Comparison of ENCODE assay signal across 9 cellular contexts in the genomic region with DNA sequence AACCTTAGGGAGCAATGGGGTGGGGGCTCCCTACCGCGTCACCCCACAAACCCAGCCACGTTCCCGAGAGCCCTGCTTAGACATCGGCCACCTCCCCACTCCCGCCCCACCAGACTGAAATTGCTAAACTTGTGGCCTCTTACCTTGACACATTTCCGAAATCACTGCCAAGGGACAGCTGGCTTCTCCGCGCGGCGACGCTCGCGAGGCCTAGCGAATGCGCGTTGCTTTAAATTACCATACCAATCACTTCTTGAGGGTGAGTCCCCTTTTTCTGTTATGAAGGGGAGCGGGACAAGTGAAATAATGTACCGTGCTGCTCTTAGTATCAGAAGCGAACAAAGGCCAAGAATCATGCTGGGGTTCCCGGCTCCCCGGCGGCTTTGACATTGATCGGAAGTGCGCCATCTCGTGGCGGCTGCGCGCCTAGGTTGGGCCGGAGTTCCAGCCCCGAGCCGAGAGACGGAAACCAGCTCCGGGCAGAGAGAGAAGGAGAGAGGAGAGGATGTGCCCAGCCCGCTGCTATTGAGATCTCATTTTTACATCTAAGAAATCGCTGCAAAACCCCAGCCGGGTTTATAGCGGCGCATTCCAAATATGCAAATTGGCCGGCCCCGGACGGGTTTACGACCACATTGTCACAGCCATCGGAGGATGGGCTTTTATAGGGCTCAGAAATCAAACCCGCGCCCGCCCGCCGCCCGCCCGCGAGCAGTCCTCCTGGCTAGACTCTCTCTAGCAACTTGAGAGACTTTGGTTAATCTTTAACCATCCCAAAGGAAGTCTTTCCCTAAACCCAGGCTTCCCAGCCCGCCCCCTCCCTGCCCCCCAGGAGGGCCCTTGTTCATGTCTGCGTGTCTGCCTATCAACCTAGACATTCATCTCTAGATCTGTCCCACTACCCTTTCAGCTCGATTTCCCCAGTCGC. TPM values are rescaled to one million over a fixed set of nuclear protein-coding genes. Genes with fewer than 3 reads are reported as not detected.
DNase-seq lines count a peak whose midpoint lies in the region; ATAC-seq, FAIRE-seq and TF ChIP-seq lines count a peak whose summit lies in the region.
"Had no signal": no experiment of that assay in that cellular context is flagged by ENCODE, and none has a peak within 500 bp of the region (broad histone marks: within the 10 kb centered on the region; RNA-seq: fewer than 3 reads in every experiment).

No MANE protein-coding gene starts in this region.

- H3K27me3 Mint-ChIP-seq in activated CD8-positive, alpha-beta T cell treated with anti-CD3 and anti-CD28 coated beads for 36 hours: peaks cover 68% of the 10 kb centered on the region

- peak; percentile 78 for ATAC-seq in activated CD8-positive, alpha-beta T cell treated with anti-CD3 and anti-CD28 coated beads for 36 hours
- ATAC-seq in HG03045 (IDR thresholded peaks at IDR 0.05; ENCODE audit: unreplicated experiment) (no peak), HG03460 (IDR thresholded peaks at IDR 0.05; ENCODE audit: unreplicated experiment) (no peak)

- CTCF ChIA-PET in activated CD8-positive, alpha-beta T cell treated with anti-CD3 and anti-CD28 coated beads for 36 hours (lab: Charles Lee): interaction anchor here (0.6 to 10.4 kb wide), 37 partner anchors 9 to 1287 kb away, joined by 3 to 61 read pairs (median 4); a partner anchor contains a TSS

- H3K4me1 Mint-ChIP-seq in activated CD8-positive, alpha-beta T cell treated with anti-CD3 and anti-CD28 coated beads for 36 hours (ENCODE audit: low read depth): peaks cover 5% of the 10 kb centered on the region

- H3K4me3 Mint-ChIP-seq in activated CD8-positive, alpha-beta T cell treated with anti-CD3 and anti-CD28 coated beads for 36 hours: no peak overlapping the region
- H3K4me3 Mint-ChIP-seq: T-helper 1 cell treated with Interleukin-12 subunit alpha and Interleukin-12 subunit beta and Interleukin-4 antibody, amounts not matched to agents 30 μg/mL and 1 μg/mL, for 36 hours had no signal

- peak overlapping the region; percentile 96 for H3K27ac ChIP-seq in mucosa of rectum (ENCODE audit: low read depth in 2 of 2, low read length in 2 of 2)
- peak overlapping the region; percentile 98 for H3K27ac ChIP-seq in subcutaneous abdominal adipose tissue (ENCODE audit: low read depth, low read length)

- intact Hi-C loops in activated CD8-positive, alpha-beta T cell treated with anti-CD3 and anti-CD28 coated beads for 36 hours (cut with micrococcal nuclease): no loop called here

- H3K27me3 ChIP-seq in MG63: no peaks in the 10 kb centered on the region
- H3K27me3 ChIP-seq in mucosa of rectum (ENCODE audit: control insufficient read depth in 2 of 2, insufficient read depth in 2 of 2, low read length in 2 of 2): peaks cover 2 to 18% of the 10 kb centered on the region in 2 donors
- peaks cover 0 to 38% (median 24%) of the 10 kb centered on the region in 5 donors for H3K27me3 ChIP-seq in subcutaneous abdominal adipose tissue (ENCODE audit: control insufficient read depth in 5 of 5, insufficient read depth in 4 of 5, low read length in 5 of 5)

- peak; percentile 94 for DNase-seq in ELR (ENCODE audit: low read depth)
- DNase-seq in MG63: peak; percentile 81
- peak; percentile 73 for DNase-seq in activated CD8-positive, alpha-beta T cell treated with anti-CD3 and anti-CD28 coated beads for 36 hours

- H3K36me3 ChIP-seq in MG63: peaks cover 10% of the 10 kb centered on the region
- H3K36me3 ChIP-seq in mucosa of rectum (ENCODE audit: control insufficient read depth in 2 of 2, insufficient read depth in 2 of 2, low read length in 2 of 2): no peaks in the 10 kb centered on the region
- no peaks in the 10 kb centered on the region for H3K36me3 ChIP-seq in subcutaneous abdominal adipose tissue (ENCODE audit: control insufficient read depth in 5 of 5, insufficient read depth in 5 of 5, low read length in 5 of 5)

- H3K9me3 ChIP-seq in MG63 (no peaks in the 10 kb centered on the region), mucosa of rectum (ENCODE audit: control insufficient read depth in 2 of 2, low read length in 2 of 2) (no peaks in the 10 kb centered on the region), subcutaneous abdominal adipose tissue (ENCODE audit: control insufficient read depth in 5 of 5, low read length in 5 of 5) (no peaks in the 10 kb centered on the region)

- H3K36me3 Mint-ChIP-seq in activated CD8-positive, alpha-beta T cell treated with anti-CD3 and anti-CD28 coated beads for 36 hours (ENCODE audit: low read depth): no peaks in the 10 kb centered on the region

- no peak overlapping the region for H3K27ac Mint-ChIP-seq in activated CD8-positive, alpha-beta T cell treated with anti-CD3 and anti-CD28 coated beads for 36 hours
- H3K27ac Mint-ChIP-seq: T-helper 1 cell treated with Interleukin-12 subunit alpha and Interleukin-12 subunit beta and Interleukin-4 antibody, amounts not matched to agents 30 μg/mL and 1 μg/mL, for 36 hours had no signal

- no peaks in the 10 kb centered on the region for H3K9me3 Mint-ChIP-seq in activated CD8-positive, alpha-beta T cell treated with anti-CD3 and anti-CD28 coated beads for 36 hours
- H3K9me3 Mint-ChIP-seq: T-helper 1 cell treated with Interleukin-12 subunit alpha and Interleukin-12 subunit beta and Interleukin-4 antibody, amounts not matched to agents 30 μg/mL and 1 μg/mL, for 36 hours had no signal

- H3K4me3 ChIP-seq in MG63: peak overlapping the region; percentile 51
- peak overlapping the region; percentile 64 to 79 for H3K4me3 ChIP-seq in mucosa of rectum (ENCODE audit: low read length in 2 of 2)
- peak overlapping the region; percentile 19 to 63 (median 60) for H3K4me3 ChIP-seq in subcutaneous abdominal adipose tissue (ENCODE audit: low read depth in 1 of 5, low read length in 5 of 5)

- H3K9ac ChIP-seq in mucosa of rectum (ENCODE audit: low read depth in 1 of 2, low read length in 2 of 2) (peak overlapping the region; percentile 92 to 96), subcutaneous abdominal adipose tissue (ENCODE audit: low read length in 5 of 5) (peak overlapping the region; percentile 23 to 73 (median 45))

- H3K4me1 ChIP-seq in mucosa of rectum (ENCODE audit: control insufficient read depth in 2 of 2, insufficient read depth in 2 of 2, low read length in 2 of 2) (peaks cover 44 to 74% of the 10 kb centered on the region in 2 donors), subcutaneous abdominal adipose tissue (ENCODE audit: control insufficient read depth in 5 of 5, insufficient read depth in 5 of 5, low read length in 5 of 5) (peaks cover 2 to 86% (median 82%) of the 10 kb centered on the region in 5 donors)

- POLR2A ChIA-PET in activated CD8-positive, alpha-beta T cell treated with anti-CD3 and anti-CD28 coated beads for 36 hours (lab: Charles Lee): no interaction called here

- FAIRE-seq in endometrium (lab: Jason Lieb, UNC): peak; percentile 23

- TF ChIP-seq CTCF in activated CD8-positive, alpha-beta T cell treated with anti-CD3 and anti-CD28 coated beads for 36 hours (IDR thresholded peaks at IDR 0.05): peak; percentile 84

RNA-seq across cellular contexts. Expression of a gene that starts 5.3 kb away (rescaled TPM):
- 3.2 and 3.7 TPM in 2 replicates for total RNA-seq in MG63 (2014; rRNA removed; shearing (Covaris generic); ENCODE audit: low replicate concordance)
- total RNA-seq in activated CD8-positive, alpha-beta T cell treated with anti-CD3 and anti-CD28 coated beads for 36 hours: under 1 TPM; 0.13 to 0.18 TPM

RNA-seq across cellular contexts. Expression of a gene that starts 5.6 kb away (rescaled TPM):
- total RNA-seq in MG63 (2014; rRNA removed; shearing (Covaris generic); ENCODE audit: low replicate concordance): 18.0 and 26.7 TPM in 2 replicates
- total RNA-seq in activated CD8-positive, alpha-beta T cell treated with anti-CD3 and anti-CD28 coated beads for 36 hours: not detected

RNA-seq across cellular contexts. Expression of a gene that starts 14.4 kb away (rescaled TPM):
- 25.4 and 29.9 TPM in 2 replicates for total RNA-seq in MG63 (2014; rRNA removed; shearing (Covaris generic); ENCODE audit: low replicate concordance)
- not detected for total RNA-seq in activated CD8-positive, alpha-beta T cell treated with anti-CD3 and anti-CD28 coated beads for 36 hours

RNA-seq across cellular contexts. Expression of a gene that starts 20.1 kb away (rescaled TPM):
- total RNA-seq in MG63 (2014; rRNA removed; shearing (Covaris generic); ENCODE audit: low replicate concordance): 0.30 and 1.5 TPM in 2 replicates
- total RNA-seq in activated CD8-positive, alpha-beta T cell treated with anti-CD3 and anti-CD28 coated beads for 36 hours: not detected

RNA-seq across cellular contexts. Expression of a gene that starts 23.3 kb away (rescaled TPM):
- 0.95 and 1.7 TPM in 2 replicates for total RNA-seq in MG63 (2014; rRNA removed; shearing (Covaris generic); ENCODE audit: low replicate concordance)
- not detected for total RNA-seq in activated CD8-positive, alpha-beta T cell treated with anti-CD3 and anti-CD28 coated beads for 36 hours

Comparison
In these comparisons a context has a peak if more than half of its experiments do, and no peak if none do; other contexts are left out.
1. RNA of a gene that starts 5.6 kb away (total RNA-seq): 18.0 to 26.7 TPM in MG63; not detected in activated CD8-positive, alpha-beta T cell treated with anti-CD3 and anti-CD28 coated beads for 36 hours; every median in the first group is over 10 times any median in the second.
2. RNA of a gene that starts 14.4 kb away (total RNA-seq): 25.4 to 29.9 TPM in MG63; not detected in activated CD8-positive, alpha-beta T cell treated with anti-CD3 and anti-CD28 coated beads for 36 hours; every median in the first group is over 10 times any median in the second.
3. Peak in every context shown above with its lines, with median percentiles within 50 percentile points of each other: DNase-seq and H3K4me3 ChIP-seq.